Comparison of ENCODE assay signal across 20 cellular contexts in the genomic region with DNA sequence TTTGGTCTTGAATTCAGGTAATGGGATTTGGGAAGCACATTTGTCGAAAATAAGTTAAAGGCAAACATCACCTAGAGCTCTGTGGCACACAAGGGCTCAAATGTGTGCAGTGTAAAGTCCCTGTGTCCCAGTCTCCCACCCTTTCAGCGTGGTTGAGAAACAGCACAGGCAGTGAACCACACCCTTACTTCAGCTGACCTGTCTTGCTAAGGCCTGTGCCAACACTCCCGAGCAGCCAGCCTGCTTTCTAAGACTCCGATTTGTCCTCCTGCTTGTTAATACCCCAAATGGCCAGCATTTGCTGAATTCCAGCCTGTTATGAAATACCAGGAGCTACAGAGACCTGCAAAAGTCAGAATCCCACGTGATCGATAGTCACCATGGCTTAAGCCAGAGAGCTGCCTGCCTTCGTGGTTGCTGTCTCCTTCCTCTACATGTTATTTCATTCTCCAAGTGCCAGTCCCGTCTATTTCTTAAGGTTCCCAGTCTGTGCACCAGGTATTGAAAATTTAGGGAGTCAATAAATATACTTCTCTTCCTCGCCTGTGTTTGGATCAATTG.
A peak's percentile ranks its signal among the peaks of the same experiment; 100 is the strongest.
DNase-seq lines count a peak whose midpoint lies in the region; ATAC-seq and TF ChIP-seq lines count a peak whose summit lies in the region.
"Had no signal": no experiment of that assay in that cellular context is flagged by ENCODE, and none has a peak within 500 bp of the region (broad histone marks: within the 10 kb centered on the region; RNA-seq: fewer than 3 reads in every experiment).

No MANE protein-coding gene starts in this region.

- peaks cover 12 to 22% of the 10 kb centered on the region in 2 donors for H3K27me3 Mint-ChIP-seq in effector memory CD8-positive, alpha-beta T cell
- H3K27me3 Mint-ChIP-seq: CD4-positive, CD25-positive, alpha-beta regulatory T cell had no signal

- H3K4me1 ChIP-seq in body of pancreas (peaks cover 6% of the 10 kb centered on the region), lung (ENCODE audit: control insufficient read depth in 2 of 2, insufficient read depth in 2 of 2, low read length in 2 of 2) (no peaks in the 10 kb centered on the region), upper lobe of left lung (peaks cover 0 to 4% (median 0%) of the 10 kb centered on the region in 4 donors)

- H3K4me3 ChIP-seq in body of pancreas = no peak overlapping the region
- H3K4me3 ChIP-seq in lung = no peak overlapping the region
- H3K4me3 ChIP-seq in upper lobe of left lung = no peak overlapping the region

- H3K9me3 Mint-ChIP-seq in effector memory CD8-positive, alpha-beta T cell = no peaks in the 10 kb centered on the region

- no peaks in the 10 kb centered on the region for H3K4me1 Mint-ChIP-seq in effector memory CD8-positive, alpha-beta T cell (ENCODE audit: low read depth in 2 of 2)
- H3K4me1 Mint-ChIP-seq: CD4-positive, CD25-positive, alpha-beta regulatory T cell had no signal

- no peaks in the 10 kb centered on the region for H3K27me3 ChIP-seq in body of pancreas
- H3K27me3 ChIP-seq in lung (ENCODE audit: control insufficient read depth, insufficient read depth) = no peaks in the 10 kb centered on the region
- no peaks in the 10 kb centered on the region for H3K27me3 ChIP-seq in upper lobe of left lung

- TF ChIP-seq CTCF in body of pancreas (IDR thresholded peaks at IDR 0.05) (no peak), lung (IDR thresholded peaks at IDR 0.05; ENCODE audit: control extremely low read depth, extremely low read depth) (no peak), upper lobe of left lung (IDR thresholded peaks at IDR 0.05) (no peak)

- no peak overlapping the region for H3K27ac Mint-ChIP-seq in effector memory CD8-positive, alpha-beta T cell
- H3K27ac Mint-ChIP-seq: CD4-positive, CD25-positive, alpha-beta regulatory T cell had no signal

- TF ChIP-seq EP300 in upper lobe of left lung (IDR thresholded peaks at IDR 0.05) = no peak

- no peaks in the 10 kb centered on the region for H3K36me3 ChIP-seq in body of pancreas (replicated peaks in 1 of 2; ENCODE audit: insufficient read depth in 1 of 2, low read depth in 2 of 2)
- H3K36me3 ChIP-seq in lung (ENCODE audit: control insufficient read depth in 2 of 2, insufficient read depth in 2 of 2, low read length in 2 of 2) = no peaks in the 10 kb centered on the region
- no peaks in the 10 kb centered on the region for H3K36me3 ChIP-seq in upper lobe of left lung

- H3K27ac ChIP-seq in body of pancreas (peak overlapping the region in 2 of 4 donors; percentile 15 to 16), lung (ENCODE audit: low read depth in 1 of 2, low read length in 1 of 2) (no peak overlapping the region), upper lobe of left lung (no peak overlapping the region)

- no peaks in the 10 kb centered on the region for H3K9me3 ChIP-seq in body of pancreas
- H3K9me3 ChIP-seq in lung (ENCODE audit: control insufficient read depth in 2 of 2, insufficient read depth in 1 of 2, low read length in 1 of 2) = peaks cover 0 to 3% of the 10 kb centered on the region in 2 donors
- no peaks in the 10 kb centered on the region for H3K9me3 ChIP-seq in upper lobe of left lung

- intact Hi-C loops in body of pancreas (cut with DNase I) = no loop called here

- TF ChIP-seq POLR2A in body of pancreas (IDR thresholded peaks at IDR 0.05) = no peak
- TF ChIP-seq POLR2A in upper lobe of left lung (IDR thresholded peaks at IDR 0.05) = no peak

- 38 to 42% methylated on average over 9 of the region's 9 CpGs for WGBS in body of pancreas, 2 donors
- 61 to 82% methylated on average over 9 of the region's 9 CpGs for WGBS in lung, 2 donors
- WGBS in upper lobe of left lung, 2 donors = 64 to 66% methylated on average over 9 of the region's 9 CpGs

- DNase-seq in body of pancreas = no peak
- peak; percentile 26 for DNase-seq in kidney tubule cell (ENCODE audit: low spot score)
- DNase-seq in lung (ENCODE audit: low spot score) = peak; percentile 27
- DNase-seq in upper lobe of left lung = peak in 1 of 2 donors; percentile 43
- DNase-seq in effector memory CD8-positive, alpha-beta T cell = no peak
- DNase-seq in superior temporal gyrus (ENCODE audit: extremely low spot score) = no peak
- DNase-seq in NCI-H2171 (lab: John Stamatoyannopoulos, UW) = no peak
- no peak for DNase-seq in NCI-H510A (lab: John Stamatoyannopoulos, UW)
- DNase-seq: CD4-positive, CD25-positive, alpha-beta regulatory T cell; COR-L47; DMS 273 treated with DMSO at 0.1 percent for 48 hours; DMS79 treated with DMSO at 0.1 percent for 48 hours; H7; KG1; NCI-H1092 treated with DMSO at 0.1 percent for 48 hours; NCI-H1436 treated with DMSO at 0.1 percent for 48 hours; NCI-H1930; NCI-H2171 treated with DMSO at 0.1 percent for 48 hours; NCI-H526; Right ventricle myocardium superior had no signal

- no peak overlapping the region for H3K4me3 Mint-ChIP-seq in effector memory CD8-positive, alpha-beta T cell
- H3K4me3 Mint-ChIP-seq: CD4-positive, CD25-positive, alpha-beta regulatory T cell had no signal

- H3K36me3 Mint-ChIP-seq in effector memory CD8-positive, alpha-beta T cell (ENCODE audit: insufficient read depth) = no peaks in the 10 kb centered on the region
- H3K36me3 Mint-ChIP-seq: CD4-positive, CD25-positive, alpha-beta regulatory T cell had no signal

- peak; percentile 59 for ATAC-seq in body of pancreas
- no peak for ATAC-seq in lung (ENCODE audit: insufficient read depth, low FRiP score)
- ATAC-seq in upper lobe of left lung (ENCODE audit: low FRiP score in 2 of 2) = peak; percentile 50 to 59
- ATAC-seq in effector memory CD8-positive, alpha-beta T cell (replicated peaks) = no peak

Comparison
In these comparisons a context has a peak if more than half of its experiments do, and no peak if none do; other contexts are left out.
1. ATAC-seq: peak in body of pancreas (single experiment) and upper lobe of left lung (2 of 2); none in lung (single experiment) and effector memory CD8-positive, alpha-beta T cell (single experiment).
2. DNase-seq: peak in kidney tubule cell (single experiment) and lung (single experiment); none in body of pancreas (0 of 4), effector memory CD8-positive, alpha-beta T cell (0 of 3), superior temporal gyrus (single experiment), NCI-H2171 (single experiment) and NCI-H510A (single experiment).